In the genomic region with DNA sequence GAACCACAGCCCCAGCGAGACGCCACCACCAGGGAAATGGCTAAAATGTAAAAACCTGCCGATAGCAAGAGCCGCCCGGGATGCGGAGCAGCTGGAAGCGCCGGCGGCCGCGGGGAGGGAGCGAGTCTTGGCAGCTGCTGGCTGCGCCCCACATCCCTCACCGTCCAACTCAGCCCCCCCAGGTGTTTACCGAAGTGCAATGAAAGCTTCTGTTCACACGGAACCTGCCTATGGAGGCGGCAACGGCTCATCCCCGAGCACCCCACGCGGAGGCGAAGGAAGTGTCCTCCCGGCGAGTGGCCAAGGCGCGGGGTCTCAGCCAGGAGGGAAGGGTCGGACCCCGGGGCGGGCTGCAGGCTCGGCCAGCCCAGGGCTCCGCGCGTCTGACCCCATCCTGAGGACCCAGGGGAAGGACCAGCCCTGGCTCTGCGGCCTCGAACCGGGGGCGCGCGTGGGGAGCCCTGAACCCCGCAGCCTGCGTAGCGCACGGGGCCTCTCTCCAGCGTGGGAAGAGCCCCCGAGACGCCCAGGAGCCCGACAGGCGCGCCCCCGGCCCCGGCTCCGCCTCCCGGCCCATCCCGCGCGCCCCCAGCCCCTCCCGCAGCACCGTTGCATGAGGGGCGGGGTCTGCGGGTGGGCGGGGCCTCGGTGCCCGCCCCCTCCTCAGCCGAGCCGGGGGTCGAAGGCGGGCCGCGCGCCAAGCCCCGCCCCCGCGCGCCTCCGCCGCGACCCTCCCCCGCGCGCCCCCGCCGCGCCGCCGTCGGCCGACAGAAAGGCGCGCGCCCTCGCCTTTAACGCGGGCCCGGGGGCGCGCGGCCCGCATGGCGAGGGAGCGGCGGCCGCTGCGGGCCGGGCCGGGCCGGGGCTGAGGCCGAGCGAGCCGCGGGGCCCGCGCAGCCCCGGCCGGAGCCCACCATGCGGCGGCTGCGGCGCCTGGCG, we compare ENCODE assay signal across 8 cellular contexts. TPM values are rescaled to one million over a fixed set of nuclear protein-coding genes. Genes with fewer than 3 reads are reported as not detected.
A peak's percentile ranks its signal among the peaks of the same experiment; 100 is the strongest.
DNase-seq lines count a peak whose midpoint lies in the region; ATAC-seq lines count a peak whose summit lies in the region.

A gene (plus strand): TSS at position 822 of the 939 bp plus-strand sequence. CDS start 94 bp downstream, at position 916.

- peaks cover 0 to 2% (median 0%) of the 10 kb centered on the region in 11 donors for H3K9me3 Mint-ChIP-seq in naive thymus-derived CD4-positive, alpha-beta T cell

- no peak within 1 kb of the TSS for H3K27ac ChIP-seq in naive thymus-derived CD4-positive, alpha-beta T cell (ENCODE audit: low read depth, low read length)

- H3K36me3 ChIP-seq in naive thymus-derived CD4-positive, alpha-beta T cell (ENCODE audit: control insufficient read depth in 2 of 3, insufficient read depth in 3 of 3, low read length in 3 of 3) = no peaks in the 10 kb centered on the region

- peaks cover 0 to 6% (median 4%) of the 10 kb centered on the region in 7 donors for H3K4me1 Mint-ChIP-seq in naive thymus-derived CD4-positive, alpha-beta T cell

- CTCF ChIA-PET in naive thymus-derived CD4-positive, alpha-beta T cell (lab: Charles Lee) = no interaction called here

- no peaks in the 10 kb centered on the region for H3K36me3 Mint-ChIP-seq in naive thymus-derived CD4-positive, alpha-beta T cell

- intact Hi-C loops in naive thymus-derived CD4-positive, alpha-beta T cell (cut with micrococcal nuclease) = no loop called here

- no peak within 1 kb of the TSS for H3K27ac Mint-ChIP-seq in naive thymus-derived CD4-positive, alpha-beta T cell

- no peaks in the 10 kb centered on the region for H3K9me3 ChIP-seq in naive thymus-derived CD4-positive, alpha-beta T cell (ENCODE audit: control insufficient read depth in 2 of 3, low read length in 3 of 3)

- H3K4me3 ChIP-seq in naive thymus-derived CD4-positive, alpha-beta T cell (ENCODE audit: low read length) = peak within 1 kb of the TSS; percentile 24

- peaks cover 22 to 47% (median 35%) of the 10 kb centered on the region in 5 donors for H3K27me3 Mint-ChIP-seq in naive thymus-derived CD4-positive, alpha-beta T cell

- peaks cover 0 to 9% of the 10 kb centered on the region in 2 donors for H3K27me3 ChIP-seq in naive thymus-derived CD4-positive, alpha-beta T cell (ENCODE audit: control insufficient read depth in 2 of 2, insufficient read depth in 2 of 2, low read length in 2 of 2)

- peak; percentile 52 for ATAC-seq in naive thymus-derived CD4-positive, alpha-beta T cell

- POLR2A ChIA-PET in naive thymus-derived CD4-positive, alpha-beta T cell (lab: Charles Lee) = interaction anchor here (1.1 kb wide), 1 partner anchor 13 kb away, joined by 3 read pairs; no protein-coding TSS in a partner anchor

- H3K4me1 ChIP-seq in naive thymus-derived CD4-positive, alpha-beta T cell (ENCODE audit: control insufficient read depth in 2 of 2, insufficient read depth in 2 of 2, low read length in 2 of 2) = no peaks in the 10 kb centered on the region

- DNase-seq in NCI-H1436 (lab: John Stamatoyannopoulos, UW) = peak; percentile 56
- no peak for DNase-seq in NCI-H1436 treated with DMSO at 0.1 percent for 48 hours (lab: John Stamatoyannopoulos, UW)
- DNase-seq in NCI-H748 (lab: John Stamatoyannopoulos, UW; ENCODE audit: unreplicated experiment) = peak; percentile 79
- peak; percentile 85 for DNase-seq in ecto neural progenitor cell (ENCODE audit: low spot score)
- peak in 1 of 9 donors; percentile 16 for DNase-seq in naive thymus-derived CD4-positive, alpha-beta T cell
- DNase-seq in activated gamma-delta T cell treated with Interleukin-2 at 50 U/mL for 16 hours = no peak
- no peak for DNase-seq in GOT3 (lab: John Stamatoyannopoulos, UW)
- DNase-seq in mesenteric fat pad (ENCODE audit: low spot score) = no peak

- H3K4me3 Mint-ChIP-seq in naive thymus-derived CD4-positive, alpha-beta T cell = peak within 1 kb of the TSS in 9 of 10 donors; percentile 33 to 84 (median 69)

RNA-seq across cellular contexts. Expression of the gene that starts here (rescaled TPM):
- total RNA-seq in naive thymus-derived CD4-positive, alpha-beta T cell = 1 to 10 TPM in 1 of 5 experiments, under 1 TPM in 2, not detected in 2; 0.46 to 1.6 (median 0.56) TPM
- polyA plus RNA-seq in naive thymus-derived CD4-positive, alpha-beta T cell = under 1 TPM; 0.11 to 0.31 TPM
- total RNA-seq in mesenteric fat pad = 3.9 TPM

Comparison
In these comparisons a context has a peak if more than half of its experiments do, and no peak if none do; other contexts are left out.
1. DNase-seq: peak in NCI-H1436 (single experiment), NCI-H748 (single experiment) and ecto neural progenitor cell (single experiment); none in NCI-H1436 treated with DMSO at 0.1 percent for 48 hours (single experiment), activated gamma-delta T cell treated with Interleukin-2 at 50 U/mL for 16 hours (single experiment), GOT3 (single experiment) and mesenteric fat pad (single experiment).